ENCODE assay signal across 22 cellular contexts in the genomic region with DNA sequence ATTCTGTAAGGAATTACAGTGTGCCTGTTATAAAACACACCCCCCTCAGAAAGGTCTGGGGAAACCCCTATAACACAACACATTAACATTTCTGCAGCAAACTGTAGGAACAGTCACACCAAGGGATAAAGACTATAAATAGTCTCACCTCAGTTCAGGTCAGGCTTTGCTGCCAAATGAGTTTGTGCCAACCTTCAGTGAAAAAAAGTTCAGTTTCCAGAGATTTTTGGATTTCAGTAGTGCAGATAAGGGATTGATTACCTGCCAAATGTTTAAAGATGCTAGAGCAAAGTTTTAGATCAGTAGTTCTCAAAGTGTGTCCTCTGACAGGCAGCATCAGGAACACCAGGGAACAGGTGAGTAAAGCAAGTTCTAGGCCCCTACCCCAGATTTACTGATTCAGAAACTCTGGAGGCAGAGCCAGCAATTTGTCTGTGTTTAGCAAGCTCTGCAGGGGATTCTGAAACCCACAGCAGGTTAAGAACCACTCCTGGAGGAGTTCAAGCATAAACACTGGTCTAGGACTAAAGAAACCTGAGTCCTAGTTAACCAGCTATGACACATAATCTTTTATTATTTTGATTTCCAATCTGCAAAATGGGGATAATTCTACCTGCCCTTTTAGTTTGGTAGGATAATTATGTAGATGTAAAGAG.
DNase-seq lines count a peak whose midpoint lies in the region; ATAC-seq, FAIRE-seq and TF ChIP-seq lines count a peak whose summit lies in the region.
"Had no signal": no experiment of that assay in that cellular context is flagged by ENCODE, and none has a peak within 500 bp of the region (broad histone marks: within the 10 kb centered on the region; RNA-seq: fewer than 3 reads in every experiment).

No MANE protein-coding gene starts in this region.

- ATAC-seq in GM21576 (IDR thresholded peaks at IDR 0.05; ENCODE audit: unreplicated experiment) (peak; percentile 35), omental fat pad (ENCODE audit: low FRiP score) (no peak)
- ATAC-seq: A549; activated T-cell treated with anti-CD3 and anti-CD28 coated beads, Interleukin-2, amount 50 U/mL, for 72 hours had no signal

- H3K27ac ChIP-seq in dorsolateral prefrontal cortex: peak overlapping the region in 4 of 59 donors; percentile 70 to 81 (median 76)
- H3K27ac ChIP-seq: A549, stomach had no signal

- intact Hi-C loops in dorsolateral prefrontal cortex (cut with DNase I): no loop called here

- no peaks in the 10 kb centered on the region for H3K27me3 ChIP-seq in dorsolateral prefrontal cortex
- H3K27me3 ChIP-seq: stomach had no signal

- FAIRE-seq in islet of Langerhans (lab: Jason Lieb, UNC): peak; percentile 81
- FAIRE-seq: A549, bronchial epithelial cell, keratinocyte had no signal

- DNase-seq in NCI-H2081 (lab: John Stamatoyannopoulos, UW) (peak; percentile 20 to 72), NCI-H2081 treated with DMSO at 0.1 percent for 48 hours (lab: John Stamatoyannopoulos, UW) (no peak), NCI-H345 treated with DMSO at 0.1 percent for 48 hours (lab: John Stamatoyannopoulos, UW; ENCODE audit: unreplicated experiment) (peak; percentile 52), occipital lobe (lab: John Stamatoyannopoulos, UW) (no peak), omental fat pad (ENCODE audit: low spot score) (no peak), dorsolateral prefrontal cortex (no peak)
- DNase-seq: activated CD4-positive, alpha-beta T cell treated with anti-CD3 and anti-CD28 coated beads, Interleukin-2, amount 50 U/mL, for 48 hours; activated naive CD8-positive, alpha-beta T cell treated with anti-CD3 and anti-CD28 coated beads, Interleukin-2, amount 10 ng/mL, durations not matched to agents 7 days and 5 days; activated T-cell treated with anti-CD3 and anti-CD28 coated beads, Interleukin-2, amount 50 U/mL, for 72 hours; CD4-positive, CD25-positive, alpha-beta regulatory T cell; effector memory CD4-positive, alpha-beta T cell; EL; NCI-H526 treated with DMSO at 0.1 percent for 48 hours; nephron progenitor cell; stomach; SW 1271 had no signal

- no peak overlapping the region for H3K4me3 ChIP-seq in dorsolateral prefrontal cortex
- H3K4me3 ChIP-seq: A549, HAP-1, stomach had no signal

- TF ChIP-seq CTCF in omental fat pad (IDR thresholded peaks at IDR 0.05): no peak
- no peak for TF ChIP-seq CTCF in dorsolateral prefrontal cortex (IDR thresholded peaks at IDR 0.05 in 54 of 56, conservative IDR thresholded peaks at IDR 0.05 in 2 of 56; ENCODE audit: low read depth in 1 of 56, partially characterized antibody in 56 of 56)

Comparison
In these comparisons a context has a peak if more than half of its experiments do, and no peak if none do; other contexts are left out.
1. DNase-seq: peak in NCI-H2081 (2 of 2) and NCI-H345 treated with DMSO at 0.1 percent for 48 hours (single experiment); none in NCI-H2081 treated with DMSO at 0.1 percent for 48 hours (single experiment), occipital lobe (single experiment), omental fat pad (single experiment) and dorsolateral prefrontal cortex (0 of 10).